1 cellular context compared by ENCODE assay signal in the genomic region with DNA sequence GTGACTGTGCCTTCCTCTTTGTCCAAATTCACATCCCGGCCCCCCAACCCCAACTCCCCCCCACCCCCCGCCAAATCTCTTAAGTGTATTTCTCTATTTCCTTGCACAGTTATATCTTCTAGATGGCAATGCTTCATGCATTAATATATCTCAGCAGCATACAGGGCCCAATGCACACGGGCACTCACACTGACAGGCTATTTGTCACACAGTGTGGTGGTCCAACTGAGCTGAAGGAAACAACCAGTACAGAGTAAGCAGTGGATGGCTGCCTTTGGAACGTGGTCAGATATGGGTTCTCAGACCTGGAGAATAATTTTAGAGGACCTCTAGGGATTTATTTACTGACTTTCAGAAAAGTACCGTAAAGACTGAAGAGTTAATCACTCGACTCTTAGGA.
TF ChIP-seq lines count a peak whose summit lies in the region.

No MANE protein-coding gene starts in this region.

TF ChIP-seq in SK-N-SH treated with all-trans-retinoic acid at 6 μM for 48 hours, 23 proteins besides CTCF, POLR2A, EP300 and RAD21 (continued from another document):
- TF ChIP-seq POU6F1 (CRISPR knock-in tag; IDR thresholded peaks at IDR 0.05; ENCODE audit: borderline replicate concordance, low read depth): no peak
- TF ChIP-seq BACH2 (CRISPR knock-in tag; IDR thresholded peaks at IDR 0.05; ENCODE audit: borderline replicate concordance): no peak
- no peak for TF ChIP-seq ESRRG (CRISPR knock-in tag; IDR thresholded peaks at IDR 0.05)
- TF ChIP-seq, protein P1, sequence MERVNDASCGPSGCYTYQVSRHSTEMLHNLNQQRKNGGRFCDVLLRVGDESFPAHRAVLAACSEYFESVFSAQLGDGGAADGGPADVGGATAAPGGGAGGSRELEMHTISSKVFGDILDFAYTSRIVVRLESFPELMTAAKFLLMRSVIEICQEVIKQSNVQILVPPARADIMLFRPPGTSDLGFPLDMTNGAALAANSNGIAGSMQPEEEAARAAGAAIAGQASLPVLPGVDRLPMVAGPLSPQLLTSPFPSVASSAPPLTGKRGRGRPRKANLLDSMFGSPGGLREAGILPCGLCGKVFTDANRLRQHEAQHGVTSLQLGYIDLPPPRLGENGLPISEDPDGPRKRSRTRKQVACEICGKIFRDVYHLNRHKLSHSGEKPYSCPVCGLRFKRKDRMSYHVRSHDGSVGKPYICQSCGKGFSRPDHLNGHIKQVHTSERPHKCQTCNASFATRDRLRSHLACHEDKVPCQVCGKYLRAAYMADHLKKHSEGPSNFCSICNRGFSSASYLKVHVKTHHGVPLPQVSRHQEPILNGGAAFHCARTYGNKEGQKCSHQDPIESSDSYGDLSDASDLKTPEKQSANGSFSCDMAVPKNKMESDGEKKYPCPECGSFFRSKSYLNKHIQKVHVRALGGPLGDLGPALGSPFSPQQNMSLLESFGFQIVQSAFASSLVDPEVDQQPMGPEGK (CRISPR knock-in tag; IDR thresholded peaks at IDR 0.05; ENCODE audit: borderline replicate concordance): no peak
- no peak for TF ChIP-seq ZNF70 (CRISPR knock-in tag; IDR thresholded peaks at IDR 0.05)
- no peak for TF ChIP-seq GLIS3 (CRISPR knock-in tag; IDR thresholded peaks at IDR 0.05)
